ENCODE assay signal across 10 cellular contexts in the genomic region with DNA sequence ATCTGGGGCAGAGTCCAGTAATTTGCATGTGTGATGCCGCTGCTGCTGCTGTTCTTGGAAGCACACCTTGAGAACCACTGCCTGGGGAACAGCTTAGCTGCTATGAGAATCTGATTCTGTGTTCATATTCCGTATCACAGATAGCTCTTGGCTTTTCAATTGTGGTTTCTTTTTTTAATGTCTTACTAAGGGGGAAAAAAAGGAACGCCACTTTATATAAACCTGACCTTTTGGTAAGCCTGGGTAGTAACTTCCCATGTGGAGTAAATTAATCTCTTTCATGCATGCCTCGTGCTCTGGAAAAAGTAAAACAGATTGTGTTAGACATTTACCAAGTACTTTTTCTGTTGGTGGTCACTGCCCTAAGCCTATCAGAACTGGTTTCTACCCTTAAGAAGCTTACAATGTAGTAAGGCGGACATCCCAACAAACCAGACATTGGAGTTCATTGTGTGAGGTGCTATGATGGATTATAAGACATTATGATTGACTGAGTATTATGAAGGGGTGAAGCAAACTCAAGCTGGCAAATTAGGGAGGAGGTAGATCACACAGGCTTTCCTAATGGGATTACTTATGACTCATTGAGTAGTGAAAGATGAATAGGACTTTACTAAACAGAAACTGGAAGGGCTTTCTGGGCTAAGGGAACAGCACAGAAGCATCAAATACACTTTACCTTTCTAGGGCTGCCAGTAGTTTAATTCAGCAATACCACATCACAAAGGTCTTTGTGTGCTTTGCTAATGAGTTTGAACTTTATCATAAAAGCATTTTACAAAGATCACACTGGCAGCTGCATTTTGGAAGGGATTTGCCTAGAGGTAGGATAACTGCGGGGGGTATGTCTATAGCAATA.
DNase-seq lines count a peak whose midpoint lies in the region; ATAC-seq lines count a peak whose summit lies in the region.
"Had no signal": no experiment of that assay in that cellular context is flagged by ENCODE, and none has a peak within 500 bp of the region (broad histone marks: within the 10 kb centered on the region; RNA-seq: fewer than 3 reads in every experiment).

No MANE protein-coding gene starts in this region.

- H2BK5ac ChIP-seq in trophoblast cell (ENCODE audit: low read depth, low read length, poor library complexity), result peak overlapping the region; percentile 40

- H3K4me1 ChIP-seq in trophoblast cell (ENCODE audit: control insufficient read depth in 1 of 2, insufficient read depth in 2 of 2, low read length in 2 of 2), result peaks cover 9 to 10% of the 10 kb centered on the region in 2 experiments

- H3K23ac ChIP-seq in trophoblast cell (ENCODE audit: low read length), result no peak overlapping the region

- H3K9me3 ChIP-seq in trophoblast cell (ENCODE audit: insufficient read depth, low read depth, low read length), result no peaks in the 10 kb centered on the region

- no peak overlapping the region for H2AFZ ChIP-seq in trophoblast cell (ENCODE audit: insufficient read depth, low read length, poor library complexity)

- peak overlapping the region; percentile 62 for H3K4ac ChIP-seq in trophoblast cell (ENCODE audit: low read depth, low read length)

- H3K36me3 ChIP-seq in trophoblast cell (ENCODE audit: control insufficient read depth in 1 of 2, insufficient read depth in 2 of 2, low read length in 2 of 2), result peaks cover 6 to 9% of the 10 kb centered on the region in 2 experiments

- H4K8ac ChIP-seq in trophoblast cell (ENCODE audit: low read depth, low read length), result no peak overlapping the region

- no peak overlapping the region for H3K14ac ChIP-seq in trophoblast cell (ENCODE audit: low read length)

- H3K4me2 ChIP-seq in trophoblast cell (ENCODE audit: low read length), result no peak overlapping the region

- no peak overlapping the region for H2AK5ac ChIP-seq in trophoblast cell (ENCODE audit: low read length)

- H3K79me2 ChIP-seq in trophoblast cell (ENCODE audit: control insufficient read depth, insufficient read depth, low read length, poor library complexity), result peaks cover 7% of the 10 kb centered on the region

- no peak overlapping the region for H3K4me3 ChIP-seq in trophoblast cell (ENCODE audit: low read depth, low read length)

- H3K9me3 Mint-ChIP-seq in central memory CD8-positive, alpha-beta T cell, result no peaks in the 10 kb centered on the region

- H3K4me3 Mint-ChIP-seq in central memory CD8-positive, alpha-beta T cell, result no peak overlapping the region

- peak overlapping the region; percentile 4 for H3K27ac Mint-ChIP-seq in central memory CD8-positive, alpha-beta T cell (ENCODE audit: low read depth)

- H3K9ac ChIP-seq in trophoblast cell (ENCODE audit: low read length), result no peak overlapping the region

- H3K27ac ChIP-seq in trophoblast cell (ENCODE audit: low read depth, low read length), result peak overlapping the region; percentile 20

- H3K79me1 ChIP-seq in trophoblast cell (ENCODE audit: low read length), result peaks cover 13% of the 10 kb centered on the region

- H4K12ac ChIP-seq in trophoblast cell (ENCODE audit: low read depth, low read length), result no peak overlapping the region

- ATAC-seq in central memory CD8-positive, alpha-beta T cell (replicated peaks; ENCODE audit: extremely low read depth, poor library complexity, severe bottlenecking), result no peak

- no CpG with 5 or more reads among the region's 6 CpGs for whole genome bisulfite sequencing in trophoblast cell (ENCODE audit: extremely low coverage, insufficient coverage, insufficient read length)

- no peak overlapping the region for H2BK120ac ChIP-seq in trophoblast cell (ENCODE audit: insufficient read depth, low read length, poor library complexity)

- no peak overlapping the region for H4K91ac ChIP-seq in trophoblast cell (ENCODE audit: low read depth, low read length)

- peak overlapping the region; percentile 86 for H3K18ac ChIP-seq in trophoblast cell (ENCODE audit: low read length)

- H3K4me1 Mint-ChIP-seq in central memory CD8-positive, alpha-beta T cell, result peaks cover 20% of the 10 kb centered on the region

- peaks cover 8% of the 10 kb centered on the region for H3K36me3 Mint-ChIP-seq in central memory CD8-positive, alpha-beta T cell (ENCODE audit: insufficient read depth)

- H2BK12ac ChIP-seq in trophoblast cell (ENCODE audit: low read length), result no peak overlapping the region

- DNase-seq in EL (peak; percentile 42), NCI-H82 (lab: John Stamatoyannopoulos, UW) (peak; percentile 94), trophoblast cell (no peak), pons (ENCODE audit: low spot score) (no peak), nucleus accumbens (lab: John Stamatoyannopoulos, UW) (no peak), NCI-H2171 treated with DMSO at 0.1 percent for 48 hours (lab: John Stamatoyannopoulos, UW) (no peak)
- no peak for DNase-seq in central memory CD8-positive, alpha-beta T cell (ENCODE audit: low spot score in 2 of 2)
- no peak for DNase-seq in stimulated activated CD4-positive, alpha-beta T cell treated with anti-CD3 and anti-CD28 coated beads, Interleukin-2, amount 100 ng/mL, for 24 hours
- DNase-seq: NCI-H2029 treated with DMSO at 0.1 percent for 48 hours, T-helper 2 cell had no signal

- H3K27me3 Mint-ChIP-seq in central memory CD8-positive, alpha-beta T cell, result no peaks in the 10 kb centered on the region

- H3K27me3 ChIP-seq in trophoblast cell (ENCODE audit: insufficient read depth, low read length), result no peaks in the 10 kb centered on the region

Comparison
In these comparisons a context has a peak if more than half of its experiments do, and no peak if none do; other contexts are left out.
1. DNase-seq: peak in EL (single experiment) and NCI-H82 (single experiment); none in central memory CD8-positive, alpha-beta T cell (0 of 2), trophoblast cell (0 of 2), pons (single experiment), nucleus accumbens (0 of 56), stimulated activated CD4-positive, alpha-beta T cell treated with anti-CD3 and anti-CD28 coated beads, Interleukin-2, amount 100 ng/mL, for 24 hours (0 of 2) and NCI-H2171 treated with DMSO at 0.1 percent for 48 hours (single experiment).